In genomic region chr3:48125026-48125704, GRCh38 we compare ENCODE assay signal across 16 cellular contexts.
DNase-seq lines count a peak whose midpoint lies in the region; ATAC-seq, FAIRE-seq and TF ChIP-seq lines count a peak whose summit lies in the region.
"Had no signal": no experiment of that assay in that cellular context is flagged by ENCODE, and none has a peak within 500 bp of the region (broad histone marks: within the 10 kb centered on the region; RNA-seq: fewer than 3 reads in every experiment).

No MANE protein-coding gene starts in this region.

- DNase-seq in right atrium auricular region (ENCODE audit: low spot score) (peak; percentile 60), left ventricle myocardium inferior (no peak), astrocyte (ENCODE audit: low read depth) (peak; percentile 95), keratinocyte (ENCODE audit: low read depth, low spot score) (no peak), GDM1 (lab: John Stamatoyannopoulos, UW) (no peak), RKO (ENCODE audit: low spot score) (no peak), glutamatergic neuron (no peak)
- DNase-seq: activated CD4-positive, alpha-beta T cell treated with anti-CD3 and anti-CD28 coated beads, Interleukin-2, amount 50 U/mL, for 1 hour; activated effector memory CD4-positive, alpha-beta T cell treated with Interleukin-2 at 50 U/mL for 16 hours; NCI-H1694; stimulated activated CD4-positive, alpha-beta T cell treated with anti-CD3 and anti-CD28 coated beads, Interleukin-1b, Interleukin-23, amount 100 ng/mL, for 48 hours; T-helper 1 cell had no signal

- TF ChIP-seq CTCF in right atrium auricular region (IDR thresholded peaks at IDR 0.05) (no peak), left ventricle myocardium inferior (IDR thresholded peaks at IDR 0.05; ENCODE audit: borderline replicate concordance) (no peak), astrocyte (IDR thresholded peaks at IDR 0.05; ENCODE audit: insufficient read depth, low read depth, low read length) (no peak), keratinocyte (optimal IDR thresholded peaks at IDR 0.05 in 1 of 3, IDR thresholded peaks at IDR 0.05 in 1 of 3, conservative IDR thresholded peaks at IDR 0.05 in 1 of 3; ENCODE audit: extremely low read depth in 1 of 3, insufficient read depth in 2 of 3, low read length in 3 of 3) (no peak), glutamatergic neuron (IDR thresholded peaks at IDR 0.05; ENCODE audit: partially characterized antibody, unreplicated experiment) (no peak)

- H3K9me3 Mint-ChIP-seq in astrocyte (ENCODE audit: unreplicated experiment), result no peaks in the 10 kb centered on the region
- H3K9me3 Mint-ChIP-seq in glutamatergic neuron (ENCODE audit: unreplicated experiment), result no peaks in the 10 kb centered on the region
- H3K9me3 Mint-ChIP-seq: stimulated activated naive CD8-positive, alpha-beta T cell treated with anti-CD3 and anti-CD28 coated beads, Interleukin-15, Interleukin-2, amounts not matched to agents 100 ng/mL and 50 ng/mL, for 24 hours had no signal

- H4K20me1 ChIP-seq in astrocyte (ENCODE audit: insufficient read depth, low read length) (no peaks in the 10 kb centered on the region), keratinocyte (ENCODE audit: control insufficient read depth, extremely low read depth, insufficient read depth, low read length) (no peaks in the 10 kb centered on the region)

- FAIRE-seq in astrocyte (lab: Jason Lieb, UNC) (no peak), keratinocyte (lab: Jason Lieb, UNC) (peak; percentile 70)
- FAIRE-seq: A204.1 had no signal

- H3K4me1 ChIP-seq in right atrium auricular region (peaks cover 0 to 7% of the 10 kb centered on the region in 2 donors), left ventricle myocardium inferior (peaks cover 9% of the 10 kb centered on the region), astrocyte (ENCODE audit: insufficient read depth, low read length) (peaks cover 16% of the 10 kb centered on the region), keratinocyte (ENCODE audit: control insufficient read depth, extremely low read depth, insufficient read depth, low read length) (peaks cover 16% of the 10 kb centered on the region)

- H3K4me3 Mint-ChIP-seq in astrocyte (ENCODE audit: unreplicated experiment), result no peak overlapping the region
- H3K4me3 Mint-ChIP-seq in glutamatergic neuron (ENCODE audit: unreplicated experiment), result no peak overlapping the region
- H3K4me3 Mint-ChIP-seq: stimulated activated naive CD8-positive, alpha-beta T cell treated with anti-CD3 and anti-CD28 coated beads, Interleukin-15, Interleukin-2, amounts not matched to agents 100 ng/mL and 50 ng/mL, for 24 hours had no signal

- intact Hi-C loops in left ventricle myocardium inferior (cut with micrococcal nuclease), result no loop called here

- H3K36me3 ChIP-seq in right atrium auricular region (no peaks in the 10 kb centered on the region), left ventricle myocardium inferior (no peaks in the 10 kb centered on the region), astrocyte (ENCODE audit: insufficient read depth, low read length) (no peaks in the 10 kb centered on the region), keratinocyte (ENCODE audit: control insufficient read depth in 2 of 2, extremely low read depth in 1 of 2, insufficient read depth in 2 of 2, low read length in 2 of 2) (no peaks in the 10 kb centered on the region)

- no peak overlapping the region for H3K9ac ChIP-seq in astrocyte (ENCODE audit: low read length)
- H3K9ac ChIP-seq in keratinocyte (ENCODE audit: control insufficient read depth, extremely low read depth, insufficient read depth, low read length), result no peak overlapping the region

- ATAC-seq in GM19397 (IDR thresholded peaks at IDR 0.05; ENCODE audit: unreplicated experiment), result no peak

- no peaks in the 10 kb centered on the region for H3K9me3 ChIP-seq in right atrium auricular region
- no peaks in the 10 kb centered on the region for H3K9me3 ChIP-seq in left ventricle myocardium inferior (replicated peaks)
- no peaks in the 10 kb centered on the region for H3K9me3 ChIP-seq in astrocyte (ENCODE audit: insufficient read depth, low read depth, low read length)
- H3K9me3 ChIP-seq in keratinocyte (ENCODE audit: control insufficient read depth, low read depth, low read length), result no peaks in the 10 kb centered on the region

- H3K4me3 ChIP-seq in right atrium auricular region (no peak overlapping the region), left ventricle myocardium inferior (no peak overlapping the region), astrocyte (ENCODE audit: insufficient read depth, low read depth, low read length) (no peak overlapping the region), keratinocyte (ENCODE audit: control insufficient read depth in 2 of 3, extremely low read depth in 1 of 3, insufficient read depth in 2 of 3, low read depth in 1 of 3, low read length in 3 of 3) (no peak overlapping the region)
- H3K4me3 ChIP-seq: coronary artery had no signal

- H2AFZ ChIP-seq in astrocyte (ENCODE audit: low read depth, low read length) (no peak overlapping the region), keratinocyte (ENCODE audit: control insufficient read depth, low read length) (no peak overlapping the region)

- H3K36me3 Mint-ChIP-seq in astrocyte (ENCODE audit: low read depth, unreplicated experiment), result no peaks in the 10 kb centered on the region
- no peaks in the 10 kb centered on the region for H3K36me3 Mint-ChIP-seq in glutamatergic neuron (ENCODE audit: unreplicated experiment)

- no peaks in the 10 kb centered on the region for H3K9me1 ChIP-seq in keratinocyte (ENCODE audit: control insufficient read depth, extremely low read depth, insufficient read depth, low read length)

- H3K4me2 ChIP-seq in astrocyte (ENCODE audit: low read length) (no peak overlapping the region), keratinocyte (ENCODE audit: control insufficient read depth, extremely low read depth, insufficient read depth, low read depth, low read length) (peak overlapping the region; percentile 7)

- H3K27me3 Mint-ChIP-seq in astrocyte (ENCODE audit: low read depth, unreplicated experiment) (peaks cover 1% of the 10 kb centered on the region), glutamatergic neuron (ENCODE audit: unreplicated experiment) (peaks cover 1% of the 10 kb centered on the region)
- H3K27me3 Mint-ChIP-seq: stimulated activated naive CD8-positive, alpha-beta T cell treated with anti-CD3 and anti-CD28 coated beads, Interleukin-15, Interleukin-2, amounts not matched to agents 100 ng/mL and 50 ng/mL, for 24 hours had no signal

- H3K27me3 ChIP-seq in right atrium auricular region, result no peaks in the 10 kb centered on the region
- no peaks in the 10 kb centered on the region for H3K27me3 ChIP-seq in left ventricle myocardium inferior (ENCODE audit: low read depth)
- no peaks in the 10 kb centered on the region for H3K27me3 ChIP-seq in astrocyte (ENCODE audit: insufficient read depth, low read length)
- no peaks in the 10 kb centered on the region for H3K27me3 ChIP-seq in keratinocyte (ENCODE audit: control insufficient read depth, extremely low read depth, insufficient read depth, low read length)

- H3K27ac ChIP-seq in right atrium auricular region (no peak overlapping the region), left ventricle myocardium inferior (replicated peaks) (no peak overlapping the region), astrocyte (ENCODE audit: low read depth, low read length) (no peak overlapping the region), keratinocyte (ENCODE audit: control insufficient read depth, insufficient read depth, low read length) (no peak overlapping the region)
- H3K27ac ChIP-seq: coronary artery had no signal

- no peak overlapping the region for H3K27ac Mint-ChIP-seq in astrocyte (ENCODE audit: unreplicated experiment)
- no peak overlapping the region for H3K27ac Mint-ChIP-seq in glutamatergic neuron (ENCODE audit: unreplicated experiment)
- H3K27ac Mint-ChIP-seq: stimulated activated naive CD8-positive, alpha-beta T cell treated with anti-CD3 and anti-CD28 coated beads, Interleukin-15, Interleukin-2, amounts not matched to agents 100 ng/mL and 50 ng/mL, for 24 hours had no signal

- dilution Hi-C loops in keratinocyte (cut with MboI; ENCODE audit: extremely low pct_ligation_motif_present, low sequenced_read_pairs), result no loop called here

- H3K79me2 ChIP-seq in astrocyte (ENCODE audit: insufficient read depth, low read length) (no peaks in the 10 kb centered on the region), keratinocyte (ENCODE audit: control insufficient read depth, insufficient read depth, low read length) (no peaks in the 10 kb centered on the region)

- peaks cover 16% of the 10 kb centered on the region for H3K4me1 Mint-ChIP-seq in astrocyte (ENCODE audit: low read depth, unreplicated experiment)
- H3K4me1 Mint-ChIP-seq in glutamatergic neuron (ENCODE audit: low read depth, unreplicated experiment), result peaks cover 3% of the 10 kb centered on the region

Comparison
In these comparisons a context has a peak if more than half of its experiments do, and no peak if none do; other contexts are left out.
1. DNase-seq: peak in right atrium auricular region (single experiment) and astrocyte (single experiment); none in left ventricle myocardium inferior (single experiment), keratinocyte (single experiment), GDM1 (single experiment), RKO (single experiment) and glutamatergic neuron (single experiment).